In genomic region chr4:120915311-120915710, GRCh38 we compare ENCODE assay signal across 12 cellular contexts. TPM values are rescaled to one million over a fixed set of nuclear protein-coding genes. Genes with fewer than 3 reads are reported as not detected.
DNase-seq lines count a peak whose midpoint lies in the region; ATAC-seq and FAIRE-seq lines count a peak whose summit lies in the region.
"Had no signal": no experiment of that assay in that cellular context is flagged by ENCODE, and none has a peak within 500 bp of the region (broad histone marks: within the 10 kb centered on the region; RNA-seq: fewer than 3 reads in every experiment).

No MANE protein-coding gene starts in this region.

- H2BK12ac ChIP-seq in neuronal stem cell (ENCODE audit: low read length), result no peak overlapping the region

- no peak overlapping the region for H3K27ac Mint-ChIP-seq in naive thymus-derived CD8-positive, alpha-beta T cell

- POLR2A ChIA-PET in naive thymus-derived CD8-positive, alpha-beta T cell (lab: Charles Lee), result no interaction called here

- no peak overlapping the region for H2AFZ ChIP-seq in neuronal stem cell (ENCODE audit: low read length)

- H2AK5ac ChIP-seq in neuronal stem cell (ENCODE audit: low read depth, low read length), result no peak overlapping the region

- H3K4me3 Mint-ChIP-seq in naive thymus-derived CD8-positive, alpha-beta T cell, result no peak overlapping the region

- no peak overlapping the region for H3K4me3 ChIP-seq in ectodermal cell (ENCODE audit: insufficient read depth, low read depth, low read length)
- no peak overlapping the region for H3K4me3 ChIP-seq in neuronal stem cell (ENCODE audit: low read length in 2 of 2)

- no peak overlapping the region for H2BK15ac ChIP-seq in neuronal stem cell (ENCODE audit: low read length)

- H3K4ac ChIP-seq in neuronal stem cell (ENCODE audit: low read length), result no peak overlapping the region

- no peak overlapping the region for H3K14ac ChIP-seq in neuronal stem cell (ENCODE audit: low read length)

- H4K91ac ChIP-seq in neuronal stem cell (ENCODE audit: low read depth, low read length, poor library complexity), result no peak overlapping the region

- H3K4me1 ChIP-seq in ectodermal cell (ENCODE audit: control insufficient read depth, insufficient read depth, low read length) (peaks cover 24% of the 10 kb centered on the region), neuronal stem cell (ENCODE audit: control insufficient read depth in 2 of 2, insufficient read depth in 1 of 2, low read depth in 1 of 2, low read length in 2 of 2) (peaks cover 15 to 23% of the 10 kb centered on the region in 2 donors)

- peak overlapping the region; percentile 56 for H3K27ac ChIP-seq in ectodermal cell (ENCODE audit: insufficient read depth, low read depth, low read length, poor library complexity, severe bottlenecking)
- peak overlapping the region; percentile 12 for H3K27ac ChIP-seq in neuronal stem cell (replicated peaks; ENCODE audit: low read length)
- H3K27ac ChIP-seq: C4-2B had no signal

- H3K36me3 ChIP-seq in ectodermal cell (ENCODE audit: control insufficient read depth, insufficient read depth, low read length), result no peaks in the 10 kb centered on the region
- H3K36me3 ChIP-seq in neuronal stem cell (replicated peaks in 1 of 2; ENCODE audit: control insufficient read depth in 2 of 2, insufficient read depth in 2 of 2, low read length in 2 of 2), result peaks cover 0 to 11% of the 10 kb centered on the region in 2 donors

- H2BK120ac ChIP-seq in neuronal stem cell (ENCODE audit: low read depth, low read length), result no peak overlapping the region

- no peak overlapping the region for H3K18ac ChIP-seq in neuronal stem cell (ENCODE audit: low read length)

- no peaks in the 10 kb centered on the region for H3K36me3 Mint-ChIP-seq in naive thymus-derived CD8-positive, alpha-beta T cell

- H3K27me3 ChIP-seq in ectodermal cell (ENCODE audit: control insufficient read depth, insufficient read depth, low read length, poor library complexity, severe bottlenecking) (no peaks in the 10 kb centered on the region), neuronal stem cell (ENCODE audit: control insufficient read depth in 3 of 3, insufficient read depth in 3 of 3, low read depth in 1 of 3, low read length in 3 of 3) (no peaks in the 10 kb centered on the region)

- DNase-seq in COLO668 (lab: John Stamatoyannopoulos, UW; ENCODE audit: unreplicated experiment) (peak; percentile 26), LHCN-M2 (ENCODE audit: low read depth) (peak; percentile 45), neuronal stem cell (ENCODE audit: low spot score) (no peak), frontal cortex (ENCODE audit: low spot score in 2 of 2) (no peak)
- DNase-seq in naive thymus-derived CD8-positive, alpha-beta T cell, result no peak
- DNase-seq: KBM-7, NCI-H1436 treated with DMSO at 0.1 percent for 48 hours had no signal

- H3K9ac ChIP-seq in neuronal stem cell (ENCODE audit: low read depth, low read length, poor library complexity), result no peak overlapping the region

- WGBS in ectodermal cell, 2 experiments, result 86% methylated on average over 2 of the region's 2 CpGs
- no CpG with 5 or more reads among the region's 2 CpGs for WGBS in neuronal stem cell (ENCODE audit: extremely low coverage in 2 of 2, insufficient read length in 2 of 2, insufficient replicate concordance in 1 of 2), 2 donors

- ATAC-seq in naive thymus-derived CD8-positive, alpha-beta T cell, result no peak
- ATAC-seq in GM18511 (IDR thresholded peaks at IDR 0.05; ENCODE audit: unreplicated experiment), result no peak
- ATAC-seq: SK-N-SH treated with all-trans-retinoic acid at 6 μM for 48 hours had no signal

- H3K79me1 ChIP-seq in neuronal stem cell (ENCODE audit: low read depth, low read length), result no peaks in the 10 kb centered on the region

- no peaks in the 10 kb centered on the region for H3K9me3 Mint-ChIP-seq in naive thymus-derived CD8-positive, alpha-beta T cell

- FAIRE-seq in frontal cortex (lab: Jason Lieb, UNC), result no peak
- FAIRE-seq: H54 had no signal

- H3K4me1 Mint-ChIP-seq in naive thymus-derived CD8-positive, alpha-beta T cell, result peaks cover 7 to 31% (median 18%) of the 10 kb centered on the region in 4 donors

- H3K4me2 ChIP-seq in neuronal stem cell (ENCODE audit: insufficient read depth, low read length, poor library complexity, severe bottlenecking), result no peak overlapping the region

- no peak overlapping the region for H2BK5ac ChIP-seq in neuronal stem cell (ENCODE audit: low read length)

- H4K8ac ChIP-seq in neuronal stem cell (ENCODE audit: low read depth, low read length), result no peak overlapping the region

- no peak overlapping the region for H3K23ac ChIP-seq in neuronal stem cell (ENCODE audit: low read depth, low read length, poor library complexity)

- H3K9me3 ChIP-seq in ectodermal cell (ENCODE audit: control insufficient read depth, low read length) (no peaks in the 10 kb centered on the region), neuronal stem cell (replicated peaks in 1 of 2; ENCODE audit: control insufficient read depth in 2 of 2, insufficient read depth in 1 of 2, low read depth in 1 of 2, low read length in 2 of 2) (peaks cover 0 to 4% of the 10 kb centered on the region in 2 donors)

- peaks cover 0 to 3% (median 0%) of the 10 kb centered on the region in 5 donors for H3K27me3 Mint-ChIP-seq in naive thymus-derived CD8-positive, alpha-beta T cell

RNA-seq across cellular contexts. Expression of gene PRDM5, which starts 7.2 kb away (rescaled TPM):
- total RNA-seq in LHCN-M2 (2014; rRNA removed), result 15.5 and 16.5 TPM in 2 replicates
- 4.4 TPM for polyA plus RNA-seq in LHCN-M2 (2012)
- polyA plus RNA-seq in ectodermal cell (2013, experiment 1 of 4), result 15.3 TPM
- polyA plus RNA-seq in ectodermal cell (2013, experiment 2 of 4), result 15.5 TPM
- polyA plus RNA-seq in ectodermal cell (2013, experiment 3 of 4), result 13.2 TPM
- 14.8 TPM for polyA plus RNA-seq in ectodermal cell (2013, experiment 4 of 4)
- 12.6 TPM for polyA plus RNA-seq in neuronal stem cell (2013, experiment 1 of 2)
- polyA plus RNA-seq in neuronal stem cell (2013, experiment 2 of 2), result 13.6 TPM
- 14.7 TPM for total RNA-seq in frontal cortex
- 1 to 10 TPM; 3.5 to 3.8 TPM for total RNA-seq in naive thymus-derived CD8-positive, alpha-beta T cell
- 1 to 10 TPM in 1 of 3 donors, under 1 TPM in 2; 0.74 to 1.9 (median 0.94) TPM for polyA plus RNA-seq in naive thymus-derived CD8-positive, alpha-beta T cell

Comparison
In these comparisons a context has a peak if more than half of its experiments do, and no peak if none do; other contexts are left out.
1. DNase-seq: peak in COLO668 (single experiment) and LHCN-M2 (single experiment); none in neuronal stem cell (single experiment), frontal cortex (0 of 2) and naive thymus-derived CD8-positive, alpha-beta T cell (0 of 10).